Comparison of ENCODE assay signal across 7 cellular contexts in genomic region chr1:52057245-52057644, GRCh38. TPM values are rescaled to one million over a fixed set of nuclear protein-coding genes. Genes with fewer than 3 reads are reported as not detected.
DNase-seq lines count a peak whose midpoint lies in the region; ATAC-seq and TF ChIP-seq lines count a peak whose summit lies in the region.

No MANE protein-coding gene starts in this region.

- no peak overlapping the region for H2AFZ ChIP-seq in GM23338

- H3K27me3 Mint-ChIP-seq in GM23338 (ENCODE audit: insufficient read depth, low read depth, poor library complexity) = peaks cover 9% of the 10 kb centered on the region

- H3K27ac ChIP-seq in GM23338 (ENCODE audit: low read depth) = peak overlapping the region; percentile 95

- peak overlapping the region; percentile 92 for H3K4me2 ChIP-seq in GM23338

- H3K4me3 Mint-ChIP-seq in GM23338 = peak overlapping the region; percentile 98

- ATAC-seq in GM23338 (no peak), HG03521 (IDR thresholded peaks at IDR 0.05; ENCODE audit: unreplicated experiment) (no peak), HG02852 (IDR thresholded peaks at IDR 0.05; ENCODE audit: unreplicated experiment) (no peak)

- H3K36me3 ChIP-seq in GM23338 (ENCODE audit: insufficient read depth) = peaks cover 19% of the 10 kb centered on the region

- H4K20me1 ChIP-seq in GM23338 (replicated peaks; ENCODE audit: insufficient read depth) = peaks cover 11% of the 10 kb centered on the region; the same call in 1 of the 2 replicates

- no peaks in the 10 kb centered on the region for H3K9me3 Mint-ChIP-seq in GM23338

- H3K27ac Mint-ChIP-seq in GM23338 = peak overlapping the region; percentile 98

- peaks cover 24% of the 10 kb centered on the region for H3K4me1 Mint-ChIP-seq in GM23338

- DNase-seq in GM23338 (ENCODE audit: low spot score) (no peak), RKO (ENCODE audit: low spot score) (peak; percentile 34), fibroblast of peridontal ligament (ENCODE audit: extremely low read depth) (peak; percentile 25), skeletal muscle cell (ENCODE audit: low read depth) (no peak), NCI-H2029 treated with DMSO at 0.1 percent for 48 hours (lab: John Stamatoyannopoulos, UW) (no peak)

- H3K36me3 Mint-ChIP-seq in GM23338 (ENCODE audit: low read depth) = peaks cover 49% of the 10 kb centered on the region

- peaks cover 20% of the 10 kb centered on the region for H3K4me1 ChIP-seq in GM23338 (ENCODE audit: insufficient read depth)

- no peak for TF ChIP-seq CTCF in GM23338 (conservative IDR thresholded peaks at IDR 0.05; ENCODE audit: low read depth in 2 of 2)

- no peaks in the 10 kb centered on the region for H3K27me3 ChIP-seq in GM23338 (ENCODE audit: insufficient read depth)

- no peaks in the 10 kb centered on the region; the same call in 1 of the 2 replicates for H3F3A ChIP-seq in GM23338 (replicated peaks; ENCODE audit: low read depth)

- H3K79me2 ChIP-seq in GM23338 (replicated peaks; ENCODE audit: insufficient read depth) = peaks cover 78% of the 10 kb centered on the region

- no peaks in the 10 kb centered on the region for H3K9me2 ChIP-seq in GM23338 (ENCODE audit: insufficient read depth)

- H3K4me3 ChIP-seq in GM23338 (peak overlapping the region; percentile 83), skeletal muscle cell (ENCODE audit: low read depth, low read length) (peak overlapping the region; percentile 74)

TF ChIP-seq in GM23338, 12 proteins besides CTCF, POLR2A, EP300 and RAD21:
- no peak for TF ChIP-seq POLR2AphosphoS5 (IDR thresholded peaks at IDR 0.05; ENCODE audit: low read depth)
- no peak for TF ChIP-seq REST (IDR thresholded peaks at IDR 0.05; ENCODE audit: unreplicated experiment)
- no peak for TF ChIP-seq ETS1 (IDR thresholded peaks at IDR 0.05)
- no peak for TF ChIP-seq NANOG (IDR thresholded peaks at IDR 0.05; ENCODE audit: borderline replicate concordance)
- TF ChIP-seq CREB1 (CRISPR knock-in tag; IDR thresholded peaks at IDR 0.05; ENCODE audit: low read depth) = no peak
- TF ChIP-seq ZNF331 (CRISPR knock-in tag; IDR thresholded peaks at IDR 0.05; ENCODE audit: low read depth) = no peak
- no peak for TF ChIP-seq EZH2phosphoT487 (IDR thresholded peaks at IDR 0.05; ENCODE audit: unreplicated experiment)
- TF ChIP-seq EZH2 (IDR thresholded peaks at IDR 0.05; ENCODE audit: low read depth, unreplicated experiment) = no peak
- no peak for TF ChIP-seq JUNB (IDR thresholded peaks at IDR 0.05; ENCODE audit: unreplicated experiment)
- TF ChIP-seq STAT1 (IDR thresholded peaks at IDR 0.05; ENCODE audit: unreplicated experiment) = no peak
- no peak for TF ChIP-seq ZNF114 (CRISPR knock-in tag; IDR thresholded peaks at IDR 0.05)
- no peak for TF ChIP-seq ZNF462 (CRISPR knock-in tag; IDR thresholded peaks at IDR 0.05)

RNA-seq across cellular contexts. Expression of gene BTF3L4, which starts 1.1 kb away (rescaled TPM):
- 112 and 131 TPM in 2 replicates for total RNA-seq in GM23338 (2014; rRNA removed; shearing (Covaris generic))
- polyA plus RNA-seq in GM23338 (2016; fragmentation: Nextera tagmentation; extraction: Ambion mirVana) = 149 and 154 TPM in 2 replicates

RNA-seq across cellular contexts. Expression of gene TXNDC12, which starts 2.3 kb away (rescaled TPM):
- 60.9 and 68.9 TPM in 2 replicates for total RNA-seq in GM23338 (2014; rRNA removed; shearing (Covaris generic))
- polyA plus RNA-seq in GM23338 (2016; fragmentation: Nextera tagmentation; extraction: Ambion mirVana) = 88.2 and 96.6 TPM in 2 replicates

RNA-seq across cellular contexts. Expression of gene KTI12, which starts 23.6 kb away (rescaled TPM):
- 12.0 and 13.0 TPM in 2 replicates for total RNA-seq in GM23338 (2014; rRNA removed; shearing (Covaris generic))
- polyA plus RNA-seq in GM23338 (2016; fragmentation: Nextera tagmentation; extraction: Ambion mirVana) = 8.7 and 9.5 TPM in 2 replicates

Comparison
In these comparisons a context has a peak if more than half of its experiments do, and no peak if none do; other contexts are left out.
1. DNase-seq: peak in RKO (single experiment) and fibroblast of peridontal ligament (single experiment); none in GM23338 (single experiment), skeletal muscle cell (single experiment) and NCI-H2029 treated with DMSO at 0.1 percent for 48 hours (single experiment).